Comparison of ENCODE assay signal across 20 cellular contexts in the genomic region with DNA sequence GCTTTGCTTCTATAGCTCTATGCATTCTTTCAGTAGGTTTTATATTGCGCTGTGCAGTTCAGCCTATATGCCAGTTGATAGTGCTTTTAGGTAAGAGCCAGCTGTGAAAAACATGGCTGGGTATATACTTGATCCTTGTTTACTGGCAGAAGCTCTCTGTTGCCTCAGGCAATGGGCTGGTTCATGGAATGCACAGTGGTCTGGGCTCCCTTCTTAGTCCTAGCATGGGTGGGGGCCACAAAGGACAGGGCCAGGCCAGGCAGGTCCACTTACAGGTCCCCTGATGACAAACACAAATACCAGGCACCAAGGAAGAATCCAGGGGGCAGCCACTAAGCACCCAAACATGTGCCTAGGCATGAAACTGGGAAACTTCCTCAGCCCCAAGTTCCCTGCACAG.
DNase-seq lines count a peak whose midpoint lies in the region; ATAC-seq, FAIRE-seq and TF ChIP-seq lines count a peak whose summit lies in the region.
"Had no signal": no experiment of that assay in that cellular context is flagged by ENCODE, and none has a peak within 500 bp of the region (broad histone marks: within the 10 kb centered on the region; RNA-seq: fewer than 3 reads in every experiment).

No MANE protein-coding gene starts in this region.

- no peak overlapping the region for H3K9ac ChIP-seq in HepG2 (ENCODE audit: insufficient read depth, low read depth, low read length)
- H3K9ac ChIP-seq: BLaER1 treated with 17β-estradiol and CSF1 and Interleukin-3, amounts not matched to agents 10 nM and 100 nM had no signal

- TF ChIP-seq EP300 in HepG2 (IDR thresholded peaks at IDR 0.05; ENCODE audit: low read depth in 2 of 2, low read length in 2 of 2), result no peak
- TF ChIP-seq EP300 in HepG2 (CRISPR knock-in tag; IDR thresholded peaks at IDR 0.05; ENCODE audit: borderline replicate concordance), result no peak

- no peak for FAIRE-seq in HepG2 (lab: Jason Lieb, UNC)
- FAIRE-seq: A549, D721Med, GM12878, GM12892, GM18507 had no signal

- no peak for TF ChIP-seq RAD21 in HepG2 (CRISPR knock-in tag; IDR thresholded peaks at IDR 0.05)

- no peaks in the 10 kb centered on the region for H3K79me2 ChIP-seq in HepG2 (ENCODE audit: insufficient read depth, low read length)

- 4% methylated on average over 1 of the region's 1 CpG for WGBS in HepG2 (ENCODE audit: low lambda C conversion rate)
- 100% methylated on average over 1 of the region's 1 CpG for WGBS in right lobe of liver (ENCODE audit: insufficient coverage, low coverage, low lambda C conversion rate, missing lambda C conversion rate)

- H3K9me3 ChIP-seq in HepG2 (ENCODE audit: low read length) (no peaks in the 10 kb centered on the region), right lobe of liver (no peaks in the 10 kb centered on the region)
- H3K9me3 ChIP-seq: A549, Caco-2 had no signal

- BruUV-seq in HepG2 (replicated peaks; lab: Mats Ljungman, UMichigan), result no TSS peak

- TF ChIP-seq CTCF in HepG2 (CRISPR knock-in tag; IDR thresholded peaks at IDR 0.05) (no peak), right lobe of liver (IDR thresholded peaks at IDR 0.05) (no peak)

- in situ Hi-C loops in HepG2 (cut with HindIII; ENCODE audit: extremely low pct_ligation_motif_present, low pct_unique_long_range_greater_than_20kb), result loop anchor here (10.0 kb wide), 2 partner anchors 258 to 958 kb away; no protein-coding TSS in a partner anchor

- H3K4me2 ChIP-seq in HepG2 (ENCODE audit: low read depth, low read length), result no peak overlapping the region
- H3K4me2 ChIP-seq: A549; BLaER1 treated with 17β-estradiol and CSF1 and Interleukin-3, amounts not matched to agents 10 nM and 100 nM had no signal

- POLR2A ChIA-PET in HepG2 (lab: Yijun Ruan, JAX), result no interaction called here

- H4K20me1 ChIP-seq in HepG2 (ENCODE audit: insufficient read depth, low read length), result no peaks in the 10 kb centered on the region
- H4K20me1 ChIP-seq: BLaER1 treated with 17β-estradiol and CSF1 and Interleukin-3, amounts not matched to agents 10 nM and 100 nM had no signal

- CTCF ChIA-PET in HepG2 (lab: Yijun Ruan, JAX; ENCODE audit: low intra/inter-chr PET ratio, low total read pairs), result no interaction called here

- no peak for DNase-seq in HepG2 (ENCODE audit: low spot score)
- no peak for DNase-seq in right lobe of liver
- peak; percentile 86 for DNase-seq in islet precursor cell
- DNase-seq: AML-193; Caco-2; Calu3; CD4-positive, alpha-beta T cell; CD8-positive, alpha-beta T cell; DMS79 treated with DMSO at 0.1 percent for 48 hours; GDM1 had no signal

- TF ChIP-seq POLR2A in HepG2 (IDR thresholded peaks at IDR 0.05; ENCODE audit: insufficient read depth in 1 of 2, low read depth in 2 of 2, low read length in 2 of 2) (no peak), right lobe of liver (IDR thresholded peaks at IDR 0.05) (no peak)

- no peak overlapping the region for H3K4me3 ChIP-seq in HepG2 (replicated peaks in 1 of 3; ENCODE audit: insufficient read depth in 1 of 3, low read depth in 2 of 3, low read length in 3 of 3)
- no peak overlapping the region for H3K4me3 ChIP-seq in right lobe of liver
- H3K4me3 ChIP-seq: A549; BLaER1 treated with 17β-estradiol and CSF1 and Interleukin-3, amounts not matched to agents 10 nM and 100 nM; GM12878 had no signal

- H3K27me3 ChIP-seq in HepG2 (ENCODE audit: control insufficient read depth in 1 of 2, insufficient read depth in 2 of 2, low read length in 2 of 2) (peaks cover 0 to 7% of the 10 kb centered on the region in 2 experiments; a peak in 2 of 5 replicates), right lobe of liver (no peaks in the 10 kb centered on the region)
- H3K27me3 ChIP-seq: BLaER1 treated with 17β-estradiol and CSF1 and Interleukin-3, amounts not matched to agents 10 nM and 100 nM had no signal

- H3K36me3 ChIP-seq in HepG2 (replicated peaks in 1 of 2; ENCODE audit: control insufficient read depth in 1 of 2, insufficient read depth in 2 of 2, low read length in 2 of 2) (no peaks in the 10 kb centered on the region), right lobe of liver (no peaks in the 10 kb centered on the region)
- H3K36me3 ChIP-seq: BLaER1 treated with 17β-estradiol and CSF1 and Interleukin-3, amounts not matched to agents 10 nM and 100 nM had no signal

- H3K4me1 ChIP-seq in HepG2 (ENCODE audit: insufficient read depth, low read length) (no peaks in the 10 kb centered on the region), right lobe of liver (no peaks in the 10 kb centered on the region)
- H3K4me1 ChIP-seq: A549, Caco-2 had no signal

- intact Hi-C loops in HepG2 (cut with micrococcal nuclease; ENCODE audit: unreplicated experiment) (no loop called here), right lobe of liver (cut with DNase I) (loop anchor here in 1 of 2 donors (10.0 kb wide), 1 partner anchor 152 kb away; no protein-coding TSS in a partner anchor)

- ATAC-seq in HepG2 (no peak), right lobe of liver (no peak), HG02623 (IDR thresholded peaks at IDR 0.05; ENCODE audit: unreplicated experiment) (no peak), HG03460 (IDR thresholded peaks at IDR 0.05; ENCODE audit: unreplicated experiment) (no peak)
- ATAC-seq: A549; CD8-positive, alpha-beta T cell; GM12878 had no signal

- no peak overlapping the region for H2AFZ ChIP-seq in HepG2 (ENCODE audit: low read length)

- H3K27ac ChIP-seq in HepG2 (ENCODE audit: extremely low read length, insufficient read depth, low read length) (no peak overlapping the region), right lobe of liver (no peak overlapping the region)
- H3K27ac ChIP-seq: 22Rv1; A549; BLaER1 treated with 17β-estradiol and CSF1 and Interleukin-3, amounts not matched to agents 10 nM and 100 nM; C4-2B had no signal

TF ChIP-seq in HepG2, 621 proteins besides CTCF, POLR2A, EP300 and RAD21:
- TF ChIP-seq ZNF792 (CRISPR knock-in tag; IDR thresholded peaks at IDR 0.05) (no peak), ZFY (CRISPR knock-in tag; IDR thresholded peaks at IDR 0.05) (0 out of 2 replicates have a peak, but pooled peaks have one; percentile 15), ZBTB2 (CRISPR knock-in tag; IDR thresholded peaks at IDR 0.05; ENCODE audit: low read depth) (no peak), MTA3 (CRISPR knock-in tag; IDR thresholded peaks at IDR 0.05) (0 out of 2 replicates have a peak, but pooled peaks have one; percentile 5)
